ENCODE assay signal across 9 cellular contexts in the genomic region with DNA sequence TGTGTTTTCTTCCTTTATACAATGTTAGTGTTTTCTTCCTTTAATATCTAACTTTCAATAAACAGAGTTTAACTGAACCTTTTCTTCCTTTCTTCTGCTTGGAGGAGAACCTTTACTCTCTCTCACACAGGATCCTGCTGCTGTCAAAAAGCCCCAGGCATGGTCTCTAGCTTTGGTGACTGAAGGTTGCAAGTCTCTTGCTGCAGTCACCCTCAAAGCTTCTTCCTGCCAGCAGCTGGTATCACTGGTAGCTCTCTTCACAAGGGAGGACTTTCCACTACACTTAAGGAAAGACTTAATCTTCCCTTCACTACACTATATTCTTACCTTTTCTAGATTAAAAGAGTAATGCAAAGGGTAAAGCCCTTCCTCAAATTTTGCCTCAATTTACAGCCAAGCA.
DNase-seq lines count a peak whose midpoint lies in the region; ATAC-seq and TF ChIP-seq lines count a peak whose summit lies in the region.
"Had no signal": no experiment of that assay in that cellular context is flagged by ENCODE, and none has a peak within 500 bp of the region (broad histone marks: within the 10 kb centered on the region; RNA-seq: fewer than 3 reads in every experiment).

No MANE protein-coding gene starts in this region.

- in situ Hi-C loops in brain microvascular endothelial cell (cut with HindIII; ENCODE audit: low pct_ligation_motif_present, low sequenced_read_pairs) = no loop called here

- TF ChIP-seq CTCF in brain microvascular endothelial cell (IDR thresholded peaks at IDR 0.05; ENCODE audit: low read depth, low read length, missing control alignments) = no peak

- peak; percentile 52 for ATAC-seq in GM18498 (IDR thresholded peaks at IDR 0.05; ENCODE audit: unreplicated experiment)
- peak; percentile 58 for ATAC-seq in GM21737 (IDR thresholded peaks at IDR 0.05; ENCODE audit: unreplicated experiment)
- ATAC-seq in left lobe of liver = peak; percentile 55

- no peaks in the 10 kb centered on the region for H3K36me3 ChIP-seq in brain microvascular endothelial cell (replicated peaks)
- H3K36me3 ChIP-seq: heart left ventricle had no signal

- DNase-seq in M059J (ENCODE audit: low read depth) (peak; percentile 35), left lobe of liver (ENCODE audit: low spot score) (no peak), ecto neural progenitor cell (ENCODE audit: low spot score) (no peak), brain microvascular endothelial cell (no peak), NCI-H226 (no peak)
- no peak for DNase-seq in stimulated activated CD4-positive, alpha-beta T cell treated with anti-CD3 and anti-CD28 coated beads, Interleukin-4, amount 100 ng/mL, for 1 hour
- DNase-seq: heart left ventricle had no signal

- H3K27me3 ChIP-seq in brain microvascular endothelial cell (replicated peaks) = no peaks in the 10 kb centered on the region
- H3K27me3 ChIP-seq: heart left ventricle had no signal

- no peak overlapping the region for H3K27ac ChIP-seq in brain microvascular endothelial cell

- no peak overlapping the region for H3K4me3 ChIP-seq in brain microvascular endothelial cell (ENCODE audit: low read depth, low read length)
- H3K4me3 ChIP-seq: heart left ventricle had no signal
